ENCODE assay signal across 27 cellular contexts in genomic region chr10:69501657-69502056, GRCh38.
"Had no signal": no experiment of that assay in that cellular context is flagged by ENCODE, and none has a peak within 500 bp of the region (broad histone marks: within the 10 kb centered on the region; RNA-seq: fewer than 3 reads in every experiment).

No MANE protein-coding gene starts in this region.

- ATAC-seq: activated T-cell treated with anti-CD3 and anti-CD28 coated beads, Interleukin-2, amount 50 U/mL, for 4 hours; body of pancreas; foreskin keratinocyte; right lobe of liver; T-cell had no signal

- DNase-seq: activated CD4-positive, alpha-beta T cell treated with anti-CD3 and anti-CD28 coated beads for 1 hour; activated CD4-positive, alpha-beta T cell treated with anti-CD3 and anti-CD28 coated beads, Interleukin-2, amount 50 U/mL, for 1 hour; activated gamma-delta T cell; activated T-cell treated with anti-CD3 and anti-CD28 coated beads, Interleukin-2, amount 50 U/mL, for 4 hours; anterior cingulate cortex; body of pancreas; effector CD4-positive, alpha-beta T cell; erythroblast; foreskin keratinocyte; glutamatergic neuron; immature natural killer cell; kidney glomerular epithelial cell; right lobe of liver; small intestine; stimulated activated CD4-positive, alpha-beta T cell treated with anti-CD3 and anti-CD28 coated beads, Interleukin-15, amount 100 ng/mL, for 24 hours; stimulated activated CD4-positive, alpha-beta T cell treated with anti-CD3 and anti-CD28 coated beads, Interleukin-2, amount 100 ng/mL, for 48 hours; stimulated activated CD8-positive, alpha-beta memory T cell treated with anti-CD3 and anti-CD28 coated beads, Interleukin-4, amount 100 ng/mL, for 48 hours; stimulated activated naive CD4-positive, alpha-beta T cell treated with Interleukin-2 at 50 U/mL for 16 hours; T-cell; thyroid gland; WERI-Rb-1 had no signal

- H3K27me3 ChIP-seq: body of pancreas, cardiac muscle cell, foreskin keratinocyte, hepatocyte, right lobe of liver, thyroid gland had no signal

- H3K27me3 Mint-ChIP-seq: activated naive CD4-positive, alpha-beta T cell treated with anti-CD3 and anti-CD28 coated beads, Interleukin-2, amount 50 U/mL, for 24 hours; T-cell had no signal

- H3K4me1 Mint-ChIP-seq: immature natural killer cell had no signal

- H3K9ac ChIP-seq: parathyroid adenoma had no signal

- H3K9me3 Mint-ChIP-seq: activated naive CD4-positive, alpha-beta T cell treated with anti-CD3 and anti-CD28 coated beads, Interleukin-2, amount 50 U/mL, for 24 hours; activated T-cell treated with anti-CD3 and anti-CD28 coated beads, Interleukin-2, amount 50 U/mL, for 4 hours; immature natural killer cell; nephron; T-cell had no signal

- H3K4me3 Mint-ChIP-seq: activated naive CD4-positive, alpha-beta T cell treated with anti-CD3 and anti-CD28 coated beads, Interleukin-2, amount 50 U/mL, for 24 hours; activated T-cell treated with anti-CD3 and anti-CD28 coated beads, Interleukin-2, amount 50 U/mL, for 4 hours; immature natural killer cell; nephron; T-cell had no signal

- H3K4me1 ChIP-seq: body of pancreas, foreskin keratinocyte, parathyroid adenoma, right lobe of liver had no signal

- H3K4me3 ChIP-seq: body of pancreas, cardiac muscle cell, hepatocyte, right lobe of liver, thyroid gland had no signal

- H3K27ac Mint-ChIP-seq: activated naive CD4-positive, alpha-beta T cell treated with anti-CD3 and anti-CD28 coated beads, Interleukin-2, amount 50 U/mL, for 24 hours; nephron; T-cell had no signal

- H3K79me2 ChIP-seq: hepatocyte, parathyroid adenoma had no signal

- FAIRE-seq: small intestine, TTC549 had no signal

- H2AFZ ChIP-seq: hepatocyte, parathyroid adenoma had no signal

- H3K36me3 ChIP-seq: right lobe of liver, thyroid gland, WERI-Rb-1 had no signal

- H3K36me3 Mint-ChIP-seq: activated naive CD4-positive, alpha-beta T cell treated with anti-CD3 and anti-CD28 coated beads, Interleukin-2, amount 50 U/mL, for 24 hours; immature natural killer cell; T-cell had no signal

- H3K4me2 ChIP-seq: hepatocyte had no signal

- H3K27ac ChIP-seq: body of pancreas, cardiac muscle cell, foreskin keratinocyte, hepatocyte, parathyroid adenoma, right lobe of liver, thyroid gland, WERI-Rb-1 had no signal

- H3K9me3 ChIP-seq: body of pancreas, right lobe of liver, thyroid gland had no signal
